In genomic region chr14:49303952-49304516, GRCh38 we compare ENCODE assay signal across 9 cellular contexts.
DNase-seq lines count a peak whose midpoint lies in the region; ATAC-seq, FAIRE-seq and TF ChIP-seq lines count a peak whose summit lies in the region.
"Had no signal": no experiment of that assay in that cellular context is flagged by ENCODE, and none has a peak within 500 bp of the region (broad histone marks: within the 10 kb centered on the region; RNA-seq: fewer than 3 reads in every experiment).

No MANE protein-coding gene starts in this region.

- CTCF ChIA-PET in K562 (lab: Yijun Ruan, JAX; ENCODE audit: low intra/inter-chr PET ratio): no interaction called here

- DNase-seq in G401 (ENCODE audit: low spot score) (peak; percentile 11), NCI-H1048 (lab: John Stamatoyannopoulos, UW) (peak; percentile 5), K562 (ENCODE audit: extremely low read depth in 1 of 4, low spot score in 3 of 4) (peak in 1 of 4 experiments; percentile 2), vagina (ENCODE audit: extremely low spot score in 2 of 2) (no peak)
- no peak for DNase-seq in stimulated activated CD8-positive, alpha-beta memory T cell treated with anti-CD3 and anti-CD28 coated beads, Interleukin-4, amount 100 ng/mL, for 48 hours
- no peak for DNase-seq in effector CD4-positive, alpha-beta T cell
- DNase-seq: Peyer's patch had no signal

- no peak overlapping the region for H2AFZ ChIP-seq in K562 (ENCODE audit: low read depth, low read length)

- H3K27me3 ChIP-seq in K562 (ENCODE audit: control insufficient read depth in 2 of 2, insufficient read depth in 2 of 2, low read length in 2 of 2) (no peaks in the 10 kb centered on the region), liver (ENCODE audit: control insufficient read depth in 4 of 4, insufficient read depth in 4 of 4, low read length in 3 of 4) (no peaks in the 10 kb centered on the region), vagina (no peaks in the 10 kb centered on the region)
- H3K27me3 ChIP-seq: Peyer's patch had no signal

- WGBS in K562 (ENCODE audit: insufficient coverage, low coverage, missing lambda C conversion rate): 0% methylated on average over 5 of the region's 5 CpGs
- WGBS in liver: 14% methylated on average over 5 of the region's 5 CpGs

- H3K36me3 ChIP-seq in K562 (ENCODE audit: control insufficient read depth, insufficient read depth, low read length) (no peaks in the 10 kb centered on the region), liver (ENCODE audit: control insufficient read depth in 4 of 4, insufficient read depth in 3 of 4, low read depth in 1 of 4, low read length in 3 of 4) (no peaks in the 10 kb centered on the region), vagina (no peaks in the 10 kb centered on the region)
- H3K36me3 ChIP-seq: Peyer's patch had no signal

- H3K4me3 ChIP-seq in K562 (no peak overlapping the region), liver (ENCODE audit: low read depth in 1 of 3, low read length in 3 of 3) (no peak overlapping the region), vagina (no peak overlapping the region)
- H3K4me3 ChIP-seq: Peyer's patch had no signal

- in situ Hi-C loops in G401 (cut with HindIII; ENCODE audit: low sequenced_read_pairs): no loop called here
- in situ Hi-C loops in K562 (cut with MboI): no loop called here

- no peak overlapping the region for H3K9ac ChIP-seq in K562 (ENCODE audit: insufficient read depth in 1 of 2, low read depth in 2 of 2, low read length in 2 of 2)
- H3K9ac ChIP-seq in liver (ENCODE audit: low read depth in 1 of 2, low read length in 2 of 2): no peak overlapping the region

- TF ChIP-seq CTCF in K562 (IDR thresholded peaks at IDR 0.05 in 2 of 3, conservative IDR thresholded peaks at IDR 0.05 in 1 of 3; ENCODE audit: insufficient read depth in 2 of 3, low read depth in 1 of 3, low read length in 3 of 3) (no peak), liver (IDR thresholded peaks at IDR 0.05; ENCODE audit: low read depth, low read length, missing input control) (no peak), vagina (IDR thresholded peaks at IDR 0.05) (no peak)

- H4K20me1 ChIP-seq in K562 (replicated peaks; ENCODE audit: control insufficient read depth, insufficient read depth, low read length): no peaks in the 10 kb centered on the region

- H3K9me3 ChIP-seq in K562 (replicated peaks; ENCODE audit: control insufficient read depth, insufficient read depth, low read depth, low read length) (no peaks in the 10 kb centered on the region), liver (ENCODE audit: control insufficient read depth in 4 of 4, low read length in 3 of 4) (no peaks in the 10 kb centered on the region), vagina (no peaks in the 10 kb centered on the region)
- H3K9me3 ChIP-seq: Peyer's patch had no signal

- TF ChIP-seq RAD21 in K562 (CRISPR knock-in tag; conservative IDR thresholded peaks at IDR 0.05 in 1 of 2, IDR thresholded peaks at IDR 0.05 in 1 of 2) (no peak), liver (IDR thresholded peaks at IDR 0.05) (no peak)

- no peaks in the 10 kb centered on the region for H3K4me1 ChIP-seq in K562 (replicated peaks in 1 of 2; ENCODE audit: control insufficient read depth in 2 of 2, insufficient read depth in 2 of 2, low read length in 2 of 2)
- peaks cover 0 to 1% (median 0%) of the 10 kb centered on the region in 4 donors for H3K4me1 ChIP-seq in liver (ENCODE audit: control insufficient read depth in 4 of 4, insufficient read depth in 4 of 4, low read length in 3 of 4)
- no peaks in the 10 kb centered on the region for H3K4me1 ChIP-seq in vagina
- H3K4me1 ChIP-seq: Peyer's patch had no signal

- POLR2A ChIA-PET in K562 (lab: Yijun Ruan, JAX): no interaction called here

- TF ChIP-seq POLR2A in K562 (conservative IDR thresholded peaks at IDR 0.05) (no peak), vagina (IDR thresholded peaks at IDR 0.05) (no peak)

- H3K79me2 ChIP-seq in K562 (ENCODE audit: control insufficient read depth, insufficient read depth, low read length): no peaks in the 10 kb centered on the region

- no peak for FAIRE-seq in K562 (lab: Jason Lieb, UNC)

- no peak overlapping the region for H3K4me2 ChIP-seq in K562 (ENCODE audit: insufficient read depth, low read length)

- H3K27ac ChIP-seq in K562 (ENCODE audit: extremely low read depth, low read depth, low read length) (no peak overlapping the region), liver (ENCODE audit: low read depth in 1 of 2, low read length in 2 of 2) (no peak overlapping the region), vagina (no peak overlapping the region)
- H3K27ac ChIP-seq: Peyer's patch had no signal

- BruUV-seq in K562 (replicated peaks; lab: Mats Ljungman, UMichigan): no TSS peak

- ATAC-seq in K562 (no peak), GM19452 (IDR thresholded peaks at IDR 0.05; ENCODE audit: unreplicated experiment) (no peak)

- TF ChIP-seq EP300 in K562 (IDR thresholded peaks at IDR 0.05; ENCODE audit: low read length): no peak

- intact Hi-C loops in K562 (cut with micrococcal nuclease): no loop called here
- intact Hi-C loops in vagina (cut with DNase I): no loop called here

- H3K9me1 ChIP-seq in K562 (ENCODE audit: control insufficient read depth, insufficient read depth, low read length): no peaks in the 10 kb centered on the region

TF ChIP-seq in K562, 482 proteins besides CTCF, POLR2A, EP300 and RAD21 (continues in another document):
- no peak for TF ChIP-seq C11orf30 (IDR thresholded peaks at IDR 0.05; ENCODE audit: low read depth)
- TF ChIP-seq FOSL1 (tag; conservative IDR thresholded peaks at IDR 0.05): no peak
- TF ChIP-seq ARID1B (IDR thresholded peaks at IDR 0.05): no peak
- no peak for TF ChIP-seq ZC3H8 (IDR thresholded peaks at IDR 0.05)
- TF ChIP-seq, protein P1, sequence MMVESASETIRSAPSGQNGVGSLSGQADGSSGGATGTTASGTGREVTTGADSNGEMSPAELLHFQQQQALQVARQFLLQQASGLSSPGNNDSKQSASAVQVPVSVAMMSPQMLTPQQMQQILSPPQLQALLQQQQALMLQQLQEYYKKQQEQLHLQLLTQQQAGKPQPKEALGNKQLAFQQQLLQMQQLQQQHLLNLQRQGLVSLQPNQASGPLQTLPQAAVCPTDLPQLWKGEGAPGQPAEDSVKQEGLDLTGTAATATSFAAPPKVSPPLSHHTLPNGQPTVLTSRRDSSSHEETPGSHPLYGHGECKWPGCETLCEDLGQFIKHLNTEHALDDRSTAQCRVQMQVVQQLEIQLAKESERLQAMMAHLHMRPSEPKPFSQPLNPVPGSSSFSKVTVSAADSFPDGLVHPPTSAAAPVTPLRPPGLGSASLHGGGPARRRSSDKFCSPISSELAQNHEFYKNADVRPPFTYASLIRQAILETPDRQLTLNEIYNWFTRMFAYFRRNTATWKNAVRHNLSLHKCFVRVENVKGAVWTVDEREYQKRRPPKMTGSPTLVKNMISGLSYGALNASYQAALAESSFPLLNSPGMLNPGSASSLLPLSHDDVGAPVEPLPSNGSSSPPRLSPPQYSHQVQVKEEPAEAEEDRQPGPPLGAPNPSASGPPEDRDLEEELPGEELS (CRISPR knock-in tag; IDR thresholded peaks at IDR 0.05; ENCODE audit: borderline replicate concordance): no peak
- no peak for TF ChIP-seq CREB3L1 (IDR thresholded peaks at IDR 0.05; ENCODE audit: borderline replicate concordance, low read depth)
- TF ChIP-seq MIER1 (IDR thresholded peaks at IDR 0.05; ENCODE audit: low read depth): peak; percentile 74; the same call in 1 of the 2 replicates

TF ChIP-seq in liver, 16 proteins besides CTCF, POLR2A, EP300 and RAD21:
- TF ChIP-seq, protein P2, sequence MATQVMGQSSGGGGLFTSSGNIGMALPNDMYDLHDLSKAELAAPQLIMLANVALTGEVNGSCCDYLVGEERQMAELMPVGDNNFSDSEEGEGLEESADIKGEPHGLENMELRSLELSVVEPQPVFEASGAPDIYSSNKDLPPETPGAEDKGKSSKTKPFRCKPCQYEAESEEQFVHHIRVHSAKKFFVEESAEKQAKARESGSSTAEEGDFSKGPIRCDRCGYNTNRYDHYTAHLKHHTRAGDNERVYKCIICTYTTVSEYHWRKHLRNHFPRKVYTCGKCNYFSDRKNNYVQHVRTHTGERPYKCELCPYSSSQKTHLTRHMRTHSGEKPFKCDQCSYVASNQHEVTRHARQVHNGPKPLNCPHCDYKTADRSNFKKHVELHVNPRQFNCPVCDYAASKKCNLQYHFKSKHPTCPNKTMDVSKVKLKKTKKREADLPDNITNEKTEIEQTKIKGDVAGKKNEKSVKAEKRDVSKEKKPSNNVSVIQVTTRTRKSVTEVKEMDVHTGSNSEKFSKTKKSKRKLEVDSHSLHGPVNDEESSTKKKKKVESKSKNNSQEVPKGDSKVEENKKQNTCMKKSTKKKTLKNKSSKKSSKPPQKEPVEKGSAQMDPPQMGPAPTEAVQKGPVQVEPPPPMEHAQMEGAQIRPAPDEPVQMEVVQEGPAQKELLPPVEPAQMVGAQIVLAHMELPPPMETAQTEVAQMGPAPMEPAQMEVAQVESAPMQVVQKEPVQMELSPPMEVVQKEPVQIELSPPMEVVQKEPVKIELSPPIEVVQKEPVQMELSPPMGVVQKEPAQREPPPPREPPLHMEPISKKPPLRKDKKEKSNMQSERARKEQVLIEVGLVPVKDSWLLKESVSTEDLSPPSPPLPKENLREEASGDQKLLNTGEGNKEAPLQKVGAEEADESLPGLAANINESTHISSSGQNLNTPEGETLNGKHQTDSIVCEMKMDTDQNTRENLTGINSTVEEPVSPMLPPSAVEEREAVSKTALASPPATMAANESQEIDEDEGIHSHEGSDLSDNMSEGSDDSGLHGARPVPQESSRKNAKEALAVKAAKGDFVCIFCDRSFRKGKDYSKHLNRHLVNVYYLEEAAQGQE (IDR thresholded peaks at IDR 0.05): peak; percentile 99
- no peak for TF ChIP-seq SP1 (IDR thresholded peaks at IDR 0.05)
TF ChIP-seq in liver: peak in this region for 1.

Comparison
In these comparisons a context has a peak if more than half of its experiments do, and no peak if none do; other contexts are left out.
1. DNase-seq: peak in G401 (single experiment) and NCI-H1048 (single experiment); none in stimulated activated CD8-positive, alpha-beta memory T cell treated with anti-CD3 and anti-CD28 coated beads, Interleukin-4, amount 100 ng/mL, for 48 hours (single experiment), vagina (0 of 2) and effector CD4-positive, alpha-beta T cell (single experiment).